In genomic region chr17:17236295-17237025, GRCh38 we compare ENCODE assay signal across 8 cellular contexts. TPM values are rescaled to one million over a fixed set of nuclear protein-coding genes. Genes with fewer than 3 reads are reported as not detected.
A peak's percentile ranks its signal among the peaks of the same experiment; 100 is the strongest.
DNase-seq lines count a peak whose midpoint lies in the region; ATAC-seq and TF ChIP-seq lines count a peak whose summit lies in the region.

No MANE protein-coding gene starts in this region.

- peak in 1 of 10 experiments; percentile 2 for DNase-seq in CD4-positive, alpha-beta T cell
- DNase-seq in MM.1S: no peak
- DNase-seq in NCI-H510A treated with DMSO at 0.1 percent for 48 hours (lab: John Stamatoyannopoulos, UW): no peak
- DNase-seq in cortex of kidney (lab: John Stamatoyannopoulos, UW): no peak

- H3K4me1 ChIP-seq in MM.1S (ENCODE audit: low read length) (peaks cover 23% of the 10 kb centered on the region), skeletal muscle satellite cell (ENCODE audit: control insufficient read depth, insufficient read depth, low read length) (peaks cover 17% of the 10 kb centered on the region)

- no peaks in the 10 kb centered on the region for H3K27me3 Mint-ChIP-seq in CD4-positive, alpha-beta T cell

- peaks cover 35% of the 10 kb centered on the region for H3K4me1 Mint-ChIP-seq in CD4-positive, alpha-beta T cell (ENCODE audit: low read depth)

- intact Hi-C loops in CD4-positive, alpha-beta T cell (cut with DNase I, micrococcal nuclease): loop anchor here (1.0 to 5.0 kb wide), 7 partner anchors 30 to 194 kb away; partner anchors contain the start of genes COPS3 (in 2 of the 2), MPRIP (in 1 of the 2), NT5M (in 1 of the 2) and PLD6 (in 1 of the 2)

- H3K4me3 ChIP-seq in MM.1S (ENCODE audit: low read length) (peak overlapping the region; percentile 93), iPS-11a (ENCODE audit: low read depth, low read length) (peak overlapping the region; percentile 91), skeletal muscle satellite cell (ENCODE audit: low read length) (peak overlapping the region; percentile 89)

- H3K9me3 ChIP-seq in CD4-positive, alpha-beta T cell (ENCODE audit: control insufficient read depth, low read length): no peaks in the 10 kb centered on the region
- H3K9me3 ChIP-seq in MM.1S (replicated peaks; ENCODE audit: insufficient read depth, low read length): no peaks in the 10 kb centered on the region
- H3K9me3 ChIP-seq in skeletal muscle satellite cell (replicated peaks; ENCODE audit: low read length): no peaks in the 10 kb centered on the region

- ATAC-seq in CD4-positive, alpha-beta T cell (ENCODE audit: poor library complexity): peak; percentile 3
- peak; percentile 6 for ATAC-seq in GM21526 (IDR thresholded peaks at IDR 0.05; ENCODE audit: low FRiP score, unreplicated experiment)

- peak overlapping the region; percentile 85 for H3K27ac ChIP-seq in CD4-positive, alpha-beta T cell (ENCODE audit: low read depth, low read length)
- H3K27ac ChIP-seq in MM.1S (ENCODE audit: low read length) (peak overlapping the region; percentile 71; the same call in 1 of the 2 replicates), angular gyrus (ENCODE audit: low read depth, low read length) (peak overlapping the region; percentile 100)

- H3K4me2 ChIP-seq in MM.1S (ENCODE audit: low read depth, low read length): peak overlapping the region; percentile 95
- H3K4me2 ChIP-seq in skeletal muscle satellite cell (ENCODE audit: low read length): peak overlapping the region; percentile 93

- peak overlapping the region; percentile 96 for H3K4me3 Mint-ChIP-seq in CD4-positive, alpha-beta T cell

- H4K20me1 ChIP-seq in MM.1S (ENCODE audit: insufficient read depth, low read length): no peaks in the 10 kb centered on the region

- H3K9ac ChIP-seq in MM.1S (ENCODE audit: low read length) (peak overlapping the region; percentile 98), skeletal muscle satellite cell (ENCODE audit: low read depth, low read length) (peak overlapping the region; percentile 99)

- H3K36me3 ChIP-seq in MM.1S (replicated peaks; ENCODE audit: insufficient read depth, low read length): no peaks in the 10 kb centered on the region; the same call in 1 of the 2 replicates
- H3K36me3 ChIP-seq in skeletal muscle satellite cell (ENCODE audit: insufficient read depth, low read length): peaks cover 12% of the 10 kb centered on the region

- H3K79me2 ChIP-seq in MM.1S (ENCODE audit: low read length): peaks cover 52% of the 10 kb centered on the region

- POLR2A ChIA-PET in CD4-positive, alpha-beta T cell (lab: Charles Lee): interaction anchor here (0.7 to 2.5 kb wide), 17 partner anchors 11 to 220 kb away, joined by 3 to 14 read pairs (median 4); partner anchors contain the start of genes COPS3 and PLD6

- peak overlapping the region; percentile 98 for H3K27ac Mint-ChIP-seq in CD4-positive, alpha-beta T cell

- peaks cover 31% of the 10 kb centered on the region for H3K36me3 Mint-ChIP-seq in CD4-positive, alpha-beta T cell (ENCODE audit: low read depth)

- no peaks in the 10 kb centered on the region for H3K9me3 Mint-ChIP-seq in CD4-positive, alpha-beta T cell

- peak overlapping the region; percentile 86 for H2AFZ ChIP-seq in MM.1S (ENCODE audit: low read length)

- H3K9me2 ChIP-seq in MM.1S (replicated peaks; ENCODE audit: insufficient read depth, low read length): no peaks in the 10 kb centered on the region

- peaks cover 18% of the 10 kb centered on the region for H3F3A ChIP-seq in MM.1S (ENCODE audit: insufficient read depth, low read length)

- no peak for TF ChIP-seq CTCF in CD4-positive, alpha-beta T cell (IDR thresholded peaks at IDR 0.05)
- TF ChIP-seq CTCF in MM.1S (IDR thresholded peaks at IDR 0.05; ENCODE audit: low read length): no peak

- CTCF ChIA-PET in CD4-positive, alpha-beta T cell (lab: Charles Lee): interaction anchor here (0.8 to 1.0 kb wide), 2 partner anchors 40 to 94 kb away, joined by 3 read pairs; no protein-coding TSS in a partner anchor

- H3K27me3 ChIP-seq in CD4-positive, alpha-beta T cell (ENCODE audit: control insufficient read depth, insufficient read depth, low read length): no peaks in the 10 kb centered on the region
- H3K27me3 ChIP-seq in MM.1S (replicated peaks; ENCODE audit: insufficient read depth, low read length): no peaks in the 10 kb centered on the region
- H3K27me3 ChIP-seq in skeletal muscle satellite cell (ENCODE audit: control insufficient read depth, insufficient read depth, low read length): no peaks in the 10 kb centered on the region

RNA-seq across cellular contexts. Expression of gene FLCN, which starts 0.5 kb away (rescaled TPM):
- 10 to 100 TPM; 12.1 to 15.9 TPM for total RNA-seq in CD4-positive, alpha-beta T cell
- 40.8 and 58.8 TPM in 2 replicates for total RNA-seq in skeletal muscle satellite cell (2012; rRNA removed)

RNA-seq across cellular contexts. Expression of gene PLD6, which starts 30.3 kb away (rescaled TPM):
- total RNA-seq in CD4-positive, alpha-beta T cell: 1 to 10 TPM; 7.1 to 7.5 TPM
- 2.4 and 3.0 TPM in 2 replicates for total RNA-seq in skeletal muscle satellite cell (2012; rRNA removed)

RNA-seq across cellular contexts. Expression of gene COPS3, which starts 44.6 kb away (rescaled TPM):
- 10 to 100 TPM; 73.1 to 75.0 TPM for total RNA-seq in CD4-positive, alpha-beta T cell
- 105 and 109 TPM in 2 replicates for total RNA-seq in skeletal muscle satellite cell (2012; rRNA removed)
